ENCODE assay signal across 22 cellular contexts in the genomic region with DNA sequence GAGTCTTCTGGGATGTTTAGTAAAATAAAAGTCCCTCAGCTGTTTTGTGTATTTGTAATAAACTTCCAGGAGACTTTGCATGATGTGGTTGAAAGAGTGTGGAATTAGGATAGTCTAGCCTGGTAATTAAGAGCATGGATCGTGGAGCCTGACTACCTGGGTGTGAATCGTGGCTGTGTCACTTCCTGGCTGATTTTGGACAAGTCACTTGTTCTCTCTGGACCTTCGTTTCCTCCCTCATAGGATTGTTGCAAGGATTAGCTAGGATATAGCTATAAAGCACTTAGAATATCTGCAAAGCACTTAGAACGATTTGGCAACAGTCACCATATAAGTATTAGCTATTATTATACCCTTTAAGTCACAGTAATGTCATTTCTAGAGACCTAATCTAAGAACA. TPM values are rescaled to one million over a fixed set of nuclear protein-coding genes. Genes with fewer than 3 reads are reported as not detected.
DNase-seq lines count a peak whose midpoint lies in the region; ATAC-seq, FAIRE-seq and TF ChIP-seq lines count a peak whose summit lies in the region.
"Had no signal": no experiment of that assay in that cellular context is flagged by ENCODE, and none has a peak within 500 bp of the region (broad histone marks: within the 10 kb centered on the region; RNA-seq: fewer than 3 reads in every experiment).

No MANE protein-coding gene starts in this region.

- no peaks in the 10 kb centered on the region for H3K9me3 Mint-ChIP-seq in activated CD4-positive, alpha-beta T cell treated with anti-CD3 and anti-CD28 coated beads, Interleukin-2, amount 10 ng/mL, durations not matched to agents 24 days and 14 days
- H3K9me3 Mint-ChIP-seq in activated T-cell treated with anti-CD3 and anti-CD28 coated beads, Interleukin-2, amount 50 U/mL, for 72 hours, result no peaks in the 10 kb centered on the region
- H3K9me3 Mint-ChIP-seq: CD4-positive, CD25-positive, alpha-beta regulatory T cell; naive thymus-derived CD8-positive, alpha-beta T cell had no signal

- peaks cover 2% of the 10 kb centered on the region for H3K36me3 Mint-ChIP-seq in activated CD4-positive, alpha-beta T cell treated with anti-CD3 and anti-CD28 coated beads, Interleukin-2, amount 10 ng/mL, durations not matched to agents 24 days and 14 days (ENCODE audit: low read depth)
- H3K36me3 Mint-ChIP-seq in activated T-cell treated with anti-CD3 and anti-CD28 coated beads, Interleukin-2, amount 50 U/mL, for 72 hours (ENCODE audit: insufficient read depth in 2 of 2), result peaks cover 0 to 2% of the 10 kb centered on the region in 2 donors
- H3K36me3 Mint-ChIP-seq: CD4-positive, CD25-positive, alpha-beta regulatory T cell had no signal

- no peak overlapping the region for H3K4me3 Mint-ChIP-seq in activated CD4-positive, alpha-beta T cell treated with anti-CD3 and anti-CD28 coated beads, Interleukin-2, amount 10 ng/mL, durations not matched to agents 24 days and 14 days
- H3K4me3 Mint-ChIP-seq in activated T-cell treated with anti-CD3 and anti-CD28 coated beads, Interleukin-2, amount 50 U/mL, for 72 hours, result no peak overlapping the region
- H3K4me3 Mint-ChIP-seq: activated CD8-positive, alpha-beta T cell treated with anti-CD3 and anti-CD28 coated beads, Interleukin-2, amount 10 ng/mL, durations not matched to agents 7 days and 5 days; naive thymus-derived CD8-positive, alpha-beta T cell had no signal

- FAIRE-seq in endothelial cell of umbilical vein (lab: Jason Lieb, UNC) (peak; percentile 73), D721Med (lab: Jason Lieb, UNC) (no peak)
- FAIRE-seq: GM12892, RCC 7860 had no signal

- H4K20me1 ChIP-seq in endothelial cell of umbilical vein (replicated peaks; ENCODE audit: control insufficient read depth, extremely low read depth, insufficient read depth, low read length), result no peaks in the 10 kb centered on the region

- H3K4me2 ChIP-seq in endothelial cell of umbilical vein (ENCODE audit: insufficient read depth, low read length), result peak overlapping the region; percentile 44

- H3K79me2 ChIP-seq in endothelial cell of umbilical vein (ENCODE audit: control insufficient read depth, insufficient read depth, low read length), result peaks cover 46% of the 10 kb centered on the region

- H3K4me3 ChIP-seq in endothelial cell of umbilical vein (replicated peaks in 1 of 3; ENCODE audit: insufficient read depth in 1 of 3, low read depth in 1 of 3, low read length in 3 of 3), result no peak overlapping the region
- H3K4me3 ChIP-seq: HAP-1 had no signal

- CTCF ChIA-PET in endothelial cell of umbilical vein (lab: Charles Lee), result no interaction called here

- no TSS peak for BruUV-seq in endothelial cell of umbilical vein (replicated peaks; lab: Mats Ljungman, UMichigan)

- no peak overlapping the region for H2AFZ ChIP-seq in endothelial cell of umbilical vein (ENCODE audit: low read depth, low read length)

- H3K27me3 Mint-ChIP-seq in activated CD4-positive, alpha-beta T cell treated with anti-CD3 and anti-CD28 coated beads, Interleukin-2, amount 10 ng/mL, durations not matched to agents 24 days and 14 days, result no peaks in the 10 kb centered on the region
- H3K27me3 Mint-ChIP-seq in activated T-cell treated with anti-CD3 and anti-CD28 coated beads, Interleukin-2, amount 50 U/mL, for 72 hours (ENCODE audit: low read depth), result no peaks in the 10 kb centered on the region
- H3K27me3 Mint-ChIP-seq: CD4-positive, CD25-positive, alpha-beta regulatory T cell; naive thymus-derived CD8-positive, alpha-beta T cell had no signal

- no peaks in the 10 kb centered on the region for H3K9me3 ChIP-seq in endothelial cell of umbilical vein (replicated peaks; ENCODE audit: control insufficient read depth, insufficient read depth, low read length)
- H3K9me3 ChIP-seq: HAP-1 had no signal

- peaks cover 21% of the 10 kb centered on the region for H3K4me1 ChIP-seq in endothelial cell of umbilical vein (ENCODE audit: control insufficient read depth, extremely low read depth, insufficient read depth, low read length)

- no peak for TF ChIP-seq POLR2A in endothelial cell of umbilical vein (IDR thresholded peaks at IDR 0.05; ENCODE audit: low read depth, low read length)

- dilution Hi-C loops in endothelial cell of umbilical vein (cut with MboI; ENCODE audit: extremely low pct_ligation_motif_present, low sequenced_read_pairs), result no loop called here

- peak overlapping the region; percentile 8 for H3K27ac Mint-ChIP-seq in activated CD4-positive, alpha-beta T cell treated with anti-CD3 and anti-CD28 coated beads, Interleukin-2, amount 10 ng/mL, durations not matched to agents 24 days and 14 days
- no peak overlapping the region for H3K27ac Mint-ChIP-seq in activated T-cell treated with anti-CD3 and anti-CD28 coated beads, Interleukin-2, amount 50 U/mL, for 72 hours
- H3K27ac Mint-ChIP-seq: activated CD8-positive, alpha-beta T cell treated with anti-CD3 and anti-CD28 coated beads, Interleukin-2, amount 10 ng/mL, durations not matched to agents 7 days and 5 days had no signal

- H3K27me3 ChIP-seq in endothelial cell of umbilical vein (ENCODE audit: control insufficient read depth in 2 of 2, insufficient read depth in 2 of 2, low read length in 2 of 2), result no peaks in the 10 kb centered on the region

- no peak for TF ChIP-seq CTCF in endothelial cell of umbilical vein (IDR thresholded peaks at IDR 0.05; ENCODE audit: extremely low read depth in 1 of 2, insufficient read depth in 1 of 2, low read depth in 1 of 2, low read length in 2 of 2)
- no peak for TF ChIP-seq CTCF in D721Med (IDR thresholded peaks at IDR 0.05; ENCODE audit: insufficient read depth, missing control alignments)

- POLR2A ChIA-PET in endothelial cell of umbilical vein (lab: Charles Lee), result no interaction called here

- peaks cover 21% of the 10 kb centered on the region for H3K4me1 Mint-ChIP-seq in activated CD4-positive, alpha-beta T cell treated with anti-CD3 and anti-CD28 coated beads, Interleukin-2, amount 10 ng/mL, durations not matched to agents 24 days and 14 days
- peaks cover 25% of the 10 kb centered on the region for H3K4me1 Mint-ChIP-seq in activated T-cell treated with anti-CD3 and anti-CD28 coated beads, Interleukin-2, amount 50 U/mL, for 72 hours (ENCODE audit: low read depth)

- H3K9me1 ChIP-seq in endothelial cell of umbilical vein (replicated peaks; ENCODE audit: control insufficient read depth, extremely low read depth, insufficient read depth, low read length), result no peaks in the 10 kb centered on the region

- no peaks in the 10 kb centered on the region for H3K36me3 ChIP-seq in endothelial cell of umbilical vein (ENCODE audit: control insufficient read depth in 2 of 2, extremely low read depth in 1 of 2, insufficient read depth in 2 of 2, low read length in 2 of 2)
- H3K36me3 ChIP-seq: HAP-1, WERI-Rb-1 had no signal

- no peak overlapping the region for H3K9ac ChIP-seq in endothelial cell of umbilical vein (replicated peaks; ENCODE audit: extremely low read depth, insufficient read depth, low read length)

- DNase-seq in activated CD4-positive, alpha-beta T cell treated with anti-CD3 and anti-CD28 coated beads, Interleukin-2, amount 10 ng/mL, durations not matched to agents 24 days and 14 days, result no peak
- no peak for DNase-seq in activated CD4-positive, alpha-beta T cell treated with anti-CD3 and anti-CD28 coated beads, Interleukin-2, amount 50 U/mL, for 4 hours
- DNase-seq in LHCN-M2 (ENCODE audit: low read depth), result peak; percentile 32
- no peak for DNase-seq in endothelial cell of umbilical vein (ENCODE audit: low read depth, low spot score)
- peak; percentile 38 for DNase-seq in renal cortical epithelial cell (ENCODE audit: low read depth)
- DNase-seq in D721Med (ENCODE audit: insufficient read length, low spot score), result no peak
- no peak for DNase-seq in activated T-cell treated with anti-CD3 and anti-CD28 coated beads, Interleukin-2, amount 50 U/mL, for 72 hours
- DNase-seq: activated CD8-positive, alpha-beta T cell treated with anti-CD3 and anti-CD28 coated beads, Interleukin-2, amount 10 ng/mL, durations not matched to agents 7 days and 5 days; CD4-positive, CD25-positive, alpha-beta regulatory T cell; cerebellar nuclear complex; GF-D8; naive thymus-derived CD8-positive, alpha-beta T cell; NCI-H2081 treated with DMSO at 0.1 percent for 48 hours; NCI-H69; posterior cingulate gyrus; stimulated activated naive CD4-positive, alpha-beta T cell treated with Interleukin-2 at 50 U/mL for 16 hours; T-helper 1 cell; WERI-Rb-1 had no signal

- ATAC-seq in HG03571 (IDR thresholded peaks at IDR 0.05; ENCODE audit: unreplicated experiment), result no peak
- ATAC-seq in activated T-cell treated with anti-CD3 and anti-CD28 coated beads, Interleukin-2, amount 50 U/mL, for 72 hours (replicated peaks in 1 of 2), result no peak
- ATAC-seq: activated CD8-positive, alpha-beta T cell treated with anti-CD3 and anti-CD28 coated beads, Interleukin-2, amount 10 ng/mL, durations not matched to agents 7 days and 5 days; naive thymus-derived CD8-positive, alpha-beta T cell had no signal

- H3K27ac ChIP-seq in endothelial cell of umbilical vein (ENCODE audit: insufficient read depth, low read depth, low read length), result no peak overlapping the region
- H3K27ac ChIP-seq: WERI-Rb-1 had no signal

- intact Hi-C loops in activated CD4-positive, alpha-beta T cell treated with anti-CD3 and anti-CD28 coated beads, Interleukin-2, amount 10 ng/mL, durations not matched to agents 24 days and 14 days (cut with micrococcal nuclease), result no loop called here
- intact Hi-C loops in endothelial cell of umbilical vein (cut with micrococcal nuclease), result no loop called here

TF ChIP-seq in endothelial cell of umbilical vein, 7 proteins besides CTCF, POLR2A, EP300 and RAD21:
- TF ChIP-seq EZH2 (IDR thresholded peaks at IDR 0.05; ENCODE audit: borderline replicate concordance, low read depth, low read length, severe bottlenecking) (no peak), FOS (IDR thresholded peaks at IDR 0.05; ENCODE audit: borderline replicate concordance, insufficient read depth, low read length) (peak; percentile 66)

RNA-seq across cellular contexts. Expression of a gene that starts 40.2 kb away (rescaled TPM):
- total RNA-seq in activated CD4-positive, alpha-beta T cell treated with anti-CD3 and anti-CD28 coated beads, Interleukin-2, amount 10 ng/mL, durations not matched to agents 24 days and 14 days, result 53.4 and 58.1 TPM in 2 replicates
- total RNA-seq in LHCN-M2 (2014; rRNA removed) (30.0 and 32.3 TPM in 2 replicates), endothelial cell of umbilical vein (45.7 and 54.7 TPM in 2 replicates), renal cortical epithelial cell (61.5 and 130 TPM in 2 replicates)
- polyA plus RNA-seq in LHCN-M2 (2012), result 8.6 TPM
- 9.8 and 11.3 TPM in 2 replicates for polyA plus RNA-seq in endothelial cell of umbilical vein
- polyA plus RNA-seq in endothelial cell of umbilical vein (2011; cell fraction: cytosol; rRNA removed), result 13.7 and 14.8 TPM in 2 replicates
- 33.7 and 43.3 TPM in 2 replicates for polyA plus RNA-seq in endothelial cell of umbilical vein (2011; cell fraction: nucleus; rRNA removed)
- 18.9 and 23.8 TPM in 2 replicates for polyA plus RNA-seq in endothelial cell of umbilical vein (2012)
- 72.2 and 73.0 TPM in 2 replicates for polyA minus RNA-seq in endothelial cell of umbilical vein
- polyA minus RNA-seq in endothelial cell of umbilical vein (2011; cell fraction: cytosol; rRNA and poly(A)+ RNA removed), result 34.3 TPM
- polyA minus RNA-seq in endothelial cell of umbilical vein (2011; cell fraction: nucleus; rRNA and poly(A)+ RNA removed), result 82.7 and 108 TPM in 2 replicates
- total RNA-seq in activated T-cell treated with anti-CD3 and anti-CD28 coated beads, Interleukin-2, amount 50 U/mL, for 72 hours, result 10 to 100 TPM; 36.5 to 42.9 TPM

Comparison
In these comparisons a context has a peak if more than half of its experiments do, and no peak if none do; other contexts are left out.
1. DNase-seq: peak in LHCN-M2 (single experiment) and renal cortical epithelial cell (single experiment); none in activated CD4-positive, alpha-beta T cell treated with anti-CD3 and anti-CD28 coated beads, Interleukin-2, amount 10 ng/mL, durations not matched to agents 24 days and 14 days (single experiment), activated CD4-positive, alpha-beta T cell treated with anti-CD3 and anti-CD28 coated beads, Interleukin-2, amount 50 U/mL, for 4 hours (0 of 2), endothelial cell of umbilical vein (single experiment), D721Med (single experiment) and activated T-cell treated with anti-CD3 and anti-CD28 coated beads, Interleukin-2, amount 50 U/mL, for 72 hours (0 of 2).